Comparison of ENCODE assay signal across 8 cellular contexts in genomic region chr1:203663294-203663693, GRCh38. TPM values are rescaled to one million over a fixed set of nuclear protein-coding genes. Genes with fewer than 3 reads are reported as not detected.
DNase-seq lines count a peak whose midpoint lies in the region; ATAC-seq, FAIRE-seq and TF ChIP-seq lines count a peak whose summit lies in the region.

No MANE protein-coding gene starts in this region.

- peaks cover 34% of the 10 kb centered on the region for H3K4me1 Mint-ChIP-seq in MCF 10A (ENCODE audit: insufficient read depth, unreplicated experiment)
- H3K4me1 Mint-ChIP-seq in activated T-helper 1 cell treated with anti-CD3 and anti-CD28 coated beads, Interleukin-12 subunit alpha, Interleukin-12 subunit beta, Interleukin-2, Interleukin-4 antibody, amounts not matched to agents 30 ng/mL and 10 ng/mL and 1 ng/mL, durations not matched to agents 14 hours and 24 hours and 36 hours (ENCODE audit: low read depth): peaks cover 68% of the 10 kb centered on the region
- H3K4me1 Mint-ChIP-seq in immature natural killer cell: peaks cover 82 to 88% of the 10 kb centered on the region in 2 donors

- no peak for ATAC-seq in GM19351 (IDR thresholded peaks at IDR 0.05; ENCODE audit: unreplicated experiment)

- no peaks in the 10 kb centered on the region for H3K36me3 ChIP-seq in breast epithelium
- H3K36me3 ChIP-seq in transverse colon: no peaks in the 10 kb centered on the region

- TF ChIP-seq POLR2A in breast epithelium (IDR thresholded peaks at IDR 0.05) (no peak), transverse colon (IDR thresholded peaks at IDR 0.05) (no peak), lower leg skin (IDR thresholded peaks at IDR 0.05) (no peak)

- BruUV-seq in MCF 10A (replicated peaks; lab: Mats Ljungman, UMichigan): no TSS peak

- WGBS in transverse colon (ENCODE audit: low coverage in 1 of 2), 2 donors: 61 to 73% methylated on average over 2 of the region's 2 CpGs
- 49 to 50% methylated on average over 2 of the region's 2 CpGs for WGBS in lower leg skin, 2 donors

- H3K27ac Mint-ChIP-seq in MCF 10A (ENCODE audit: low read depth, unreplicated experiment) (peak overlapping the region; percentile 58), immature natural killer cell (peak overlapping the region; percentile 83 to 97 (median 90))
- peak overlapping the region; percentile 90 for H3K27ac Mint-ChIP-seq in activated T-helper 1 cell treated with anti-CD3 and anti-CD28 coated beads, Interleukin-12 subunit alpha, Interleukin-12 subunit beta, Interleukin-2, Interleukin-4 antibody, amounts not matched to agents 30 ng/mL and 10 ng/mL and 1 ng/mL, durations not matched to agents 14 hours and 24 hours and 36 hours

- H3K4me3 Mint-ChIP-seq in MCF 10A (ENCODE audit: unreplicated experiment): peak overlapping the region; percentile 3
- H3K4me3 Mint-ChIP-seq in activated T-helper 1 cell treated with anti-CD3 and anti-CD28 coated beads, Interleukin-12 subunit alpha, Interleukin-12 subunit beta, Interleukin-2, Interleukin-4 antibody, amounts not matched to agents 30 ng/mL and 10 ng/mL and 1 ng/mL, durations not matched to agents 14 hours and 24 hours and 36 hours: peak overlapping the region; percentile 21
- H3K4me3 Mint-ChIP-seq in immature natural killer cell: peak overlapping the region; percentile 41 to 78 (median 58)

- peak; percentile 98 for DNase-seq in MCF 10A (ENCODE audit: unreplicated experiment)
- no peak for DNase-seq in breast epithelium (ENCODE audit: low spot score in 2 of 2)
- DNase-seq in activated T-helper 1 cell treated with anti-CD3 and anti-CD28 coated beads, Interleukin-12 subunit alpha, Interleukin-12 subunit beta, Interleukin-2, Interleukin-4 antibody, amounts not matched to agents 30 ng/mL and 10 ng/mL and 1 ng/mL, durations not matched to agents 14 hours and 24 hours and 36 hours (ENCODE audit: low spot score): no peak
- peak in 1 of 3 donors; percentile 31 for DNase-seq in immature natural killer cell
- DNase-seq in transverse colon: no peak
- no peak for DNase-seq in lower leg skin (ENCODE audit: low spot score in 2 of 2)
- no peak for DNase-seq in frontal cortex (ENCODE audit: low spot score in 2 of 2)

- H3K27me3 ChIP-seq in breast epithelium: no peaks in the 10 kb centered on the region
- no peaks in the 10 kb centered on the region for H3K27me3 ChIP-seq in transverse colon

- H3K9me3 Mint-ChIP-seq in MCF 10A (ENCODE audit: unreplicated experiment): no peaks in the 10 kb centered on the region
- H3K9me3 Mint-ChIP-seq in activated T-helper 1 cell treated with anti-CD3 and anti-CD28 coated beads, Interleukin-12 subunit alpha, Interleukin-12 subunit beta, Interleukin-2, Interleukin-4 antibody, amounts not matched to agents 30 ng/mL and 10 ng/mL and 1 ng/mL, durations not matched to agents 14 hours and 24 hours and 36 hours: no peaks in the 10 kb centered on the region
- H3K9me3 Mint-ChIP-seq in immature natural killer cell: no peaks in the 10 kb centered on the region

- H3K9me3 ChIP-seq in breast epithelium (no peaks in the 10 kb centered on the region), transverse colon (no peaks in the 10 kb centered on the region)

- H3K27me3 Mint-ChIP-seq in MCF 10A (ENCODE audit: insufficient read depth, unreplicated experiment) (no peaks in the 10 kb centered on the region), immature natural killer cell (ENCODE audit: low read depth in 3 of 3) (peaks cover 0 to 4% (median 2%) of the 10 kb centered on the region in 3 donors)
- H3K27me3 Mint-ChIP-seq in activated T-helper 1 cell treated with anti-CD3 and anti-CD28 coated beads, Interleukin-12 subunit alpha, Interleukin-12 subunit beta, Interleukin-2, Interleukin-4 antibody, amounts not matched to agents 30 ng/mL and 10 ng/mL and 1 ng/mL, durations not matched to agents 14 hours and 24 hours and 36 hours (ENCODE audit: insufficient read depth): no peaks in the 10 kb centered on the region

- H3K27ac ChIP-seq in breast epithelium (peak overlapping the region in 1 of 2 donors; percentile 4), transverse colon (peak overlapping the region; percentile 82 to 90 (median 87))

- POLR2A ChIA-PET in MCF 10A (lab: Yijun Ruan, JAX): interaction anchor here (0.6 to 3.5 kb wide), 11 partner anchors 9 to 127 kb away, joined by 3 to 27 read pairs (median 4); partner anchors contain the start of gene ATP2B4

- H3K4me3 ChIP-seq in breast epithelium (no peak overlapping the region), transverse colon (no peak overlapping the region), lower leg skin (ENCODE audit: low read depth, poor library complexity, severe bottlenecking) (no peak overlapping the region)

- FAIRE-seq in frontal cortex (lab: Jason Lieb, UNC): no peak

- no peak for TF ChIP-seq EP300 in transverse colon (IDR thresholded peaks at IDR 0.05; ENCODE audit: low read depth)

- H3K4me1 ChIP-seq in breast epithelium (peaks cover 0 to 4% of the 10 kb centered on the region in 2 donors), transverse colon (peaks cover 23 to 88% (median 38%) of the 10 kb centered on the region in 4 donors)

- no peak for TF ChIP-seq CTCF in MCF 10A (IDR thresholded peaks at IDR 0.05; ENCODE audit: unreplicated experiment)
- no peak for TF ChIP-seq CTCF in breast epithelium (IDR thresholded peaks at IDR 0.05)
- TF ChIP-seq CTCF in transverse colon (IDR thresholded peaks at IDR 0.05): no peak
- no peak for TF ChIP-seq CTCF in lower leg skin (IDR thresholded peaks at IDR 0.05)

- in situ Hi-C loops in transverse colon (cut with MboI; ENCODE audit: low pct_ligation_motif_present in 1 of 4, low pct_unique_long_range_greater_than_20kb in 1 of 4, low sequenced_read_pairs in 3 of 4): no loop called here

- intact Hi-C loops in MCF 10A (cut with micrococcal nuclease): loop anchor here (1.0 to 5.0 kb wide), 7 partner anchors 11 to 159 kb away; partner anchors contain the start of gene ATP2B4
- intact Hi-C loops in breast epithelium (cut with DNase I; ENCODE audit: low total_unique reads): no loop called here
- intact Hi-C loops in activated T-helper 1 cell treated with anti-CD3 and anti-CD28 coated beads, Interleukin-12 subunit alpha, Interleukin-12 subunit beta, Interleukin-2, Interleukin-4 antibody, amounts not matched to agents 30 ng/mL and 10 ng/mL and 1 ng/mL, durations not matched to agents 14 hours and 24 hours and 36 hours (cut with micrococcal nuclease): loop anchor here (1.0 to 2.0 kb wide), 3 partner anchors 10 to 14 kb away; no protein-coding TSS in a partner anchor
- intact Hi-C loops in transverse colon (cut with DNase I; ENCODE audit: low total_unique reads): no loop called here
- intact Hi-C loops in lower leg skin (cut with DNase I; ENCODE audit: low total_unique reads): no loop called here

- CTCF ChIA-PET in MCF 10A (lab: Yijun Ruan, JAX): interaction anchor here (0.6 to 1.1 kb wide), 13 partner anchors 9 to 324 kb away, joined by 3 to 10 read pairs (median 4); no protein-coding TSS in a partner anchor

- H3K36me3 Mint-ChIP-seq in MCF 10A (ENCODE audit: insufficient read depth, unreplicated experiment) (no peaks in the 10 kb centered on the region), immature natural killer cell (peaks cover 0 to 4% (median 0%) of the 10 kb centered on the region in 3 donors)
- peaks cover 29% of the 10 kb centered on the region for H3K36me3 Mint-ChIP-seq in activated T-helper 1 cell treated with anti-CD3 and anti-CD28 coated beads, Interleukin-12 subunit alpha, Interleukin-12 subunit beta, Interleukin-2, Interleukin-4 antibody, amounts not matched to agents 30 ng/mL and 10 ng/mL and 1 ng/mL, durations not matched to agents 14 hours and 24 hours and 36 hours (ENCODE audit: low read depth)

RNA-seq across cellular contexts. Expression of gene ATP2B4, which starts 36.7 kb away (rescaled TPM):
- total RNA-seq in MCF 10A (2022): 15.4 and 17.0 TPM in 2 replicates
- 10 to 100 TPM; 55.7 to 97.1 (median 59.1) TPM for total RNA-seq in breast epithelium
- total RNA-seq in activated T-helper 1 cell treated with anti-CD3 and anti-CD28 coated beads, Interleukin-12 subunit alpha, Interleukin-12 subunit beta, Interleukin-2, Interleukin-4 antibody, amounts not matched to agents 30 ng/mL and 10 ng/mL and 1 ng/mL, durations not matched to agents 14 hours and 24 hours and 36 hours: 47.4 and 49.8 TPM in 2 replicates
- 10 to 100 TPM; 24.5 to 63.1 (median 36.8) TPM for polyA plus RNA-seq in immature natural killer cell
- total RNA-seq in transverse colon: 100 to 1,000 TPM in 1 of 4 donors, 10 to 100 TPM in 3; 58.4 to 146 (median 79.6) TPM
- 100 to 1,000 TPM; 128 to 140 (median 132) TPM for total RNA-seq in lower leg skin
- total RNA-seq in frontal cortex: 24.9 TPM

Comparison
In these comparisons a context has a peak if more than half of its experiments do, and no peak if none do; other contexts are left out.
1. intact Hi-C loops: an anchor here in MCF 10A (1.0 to 5.0 kb wide) and activated T-helper 1 cell treated with anti-CD3 and anti-CD28 coated beads, Interleukin-12 subunit alpha, Interleukin-12 subunit beta, Interleukin-2, Interleukin-4 antibody, amounts not matched to agents 30 ng/mL and 10 ng/mL and 1 ng/mL, durations not matched to agents 14 hours and 24 hours and 36 hours (1.0 to 2.0 kb wide); none called in breast epithelium, transverse colon and lower leg skin.
2. H3K4me3 Mint-ChIP-seq: peak in every context shown above with its lines; median percentile 58 in immature natural killer cell; 21 in activated T-helper 1 cell treated with anti-CD3 and anti-CD28 coated beads, Interleukin-12 subunit alpha, Interleukin-12 subunit beta, Interleukin-2, Interleukin-4 antibody, amounts not matched to agents 30 ng/mL and 10 ng/mL and 1 ng/mL, durations not matched to agents 14 hours and 24 hours and 36 hours; 3 in MCF 10A.